Comparison of ENCODE assay signal across 9 cellular contexts in the genomic region with DNA sequence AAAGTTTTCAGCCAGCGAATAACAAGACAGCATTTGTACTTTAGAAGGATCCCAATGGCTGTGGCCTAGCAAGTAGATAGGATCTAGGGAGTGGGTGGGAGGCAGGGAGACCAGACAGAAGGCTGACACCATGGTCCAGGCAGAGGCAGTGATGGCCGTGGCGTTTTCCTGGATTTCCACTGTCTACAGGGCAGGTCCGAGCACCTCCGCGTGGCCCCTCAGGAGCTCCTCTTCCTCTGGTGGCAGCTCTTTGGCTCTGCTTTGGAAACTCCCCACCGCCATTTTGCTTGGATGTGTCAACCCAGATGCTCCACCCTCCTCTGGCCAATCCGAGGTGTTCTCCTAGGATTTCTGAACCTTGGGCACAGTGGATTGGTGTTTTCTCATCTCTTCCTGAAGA. TPM values are rescaled to one million over a fixed set of nuclear protein-coding genes. Genes with fewer than 3 reads are reported as not detected.
"Had no signal": no experiment of that assay in that cellular context is flagged by ENCODE, and none has a peak within 500 bp of the region (broad histone marks: within the 10 kb centered on the region; RNA-seq: fewer than 3 reads in every experiment).

No MANE protein-coding gene starts in this region.

- H3K4me1 Mint-ChIP-seq: GM23338 had no signal

- ATAC-seq: GM23338, HepG2 had no signal

- H3K4me3 Mint-ChIP-seq: GM23338, H9, IgD-negative memory B cell had no signal

- DNase-seq: H9, HCEC 1CT, KG1 had no signal

- H3K27ac Mint-ChIP-seq: GM23338, H9, IgD-negative memory B cell had no signal

- H3K4me3 ChIP-seq: GM23338 had no signal

- H3K27ac ChIP-seq: HL-60 had no signal

RNA-seq across cellular contexts. Expression of gene PADI4, which starts 25.1 kb away (rescaled TPM):
- total RNA-seq: H1 had no signal

RNA-seq across cellular contexts. Expression of gene PADI6, which starts 38.9 kb away (rescaled TPM):
- total RNA-seq: GM23338, H1, H9, HepG2, HT1080 had no signal
- polyA plus RNA-seq: GM23338, H1, HepG2, IgD-negative memory B cell had no signal
